In genomic region chr13:44884076-44884729, GRCh38 we compare ENCODE assay signal across 13 cellular contexts.
A peak's percentile ranks its signal among the peaks of the same experiment; 100 is the strongest.
DNase-seq lines count a peak whose midpoint lies in the region; ATAC-seq and TF ChIP-seq lines count a peak whose summit lies in the region.
"Had no signal": no experiment of that assay in that cellular context is flagged by ENCODE, and none has a peak within 500 bp of the region (broad histone marks: within the 10 kb centered on the region; RNA-seq: fewer than 3 reads in every experiment).

No MANE protein-coding gene starts in this region.

- ATAC-seq in GM18867 (IDR thresholded peaks at IDR 0.05; ENCODE audit: unreplicated experiment) = no peak
- no peak for ATAC-seq in HG02973 (IDR thresholded peaks at IDR 0.05; ENCODE audit: unreplicated experiment)
- ATAC-seq: A549, esophagus mucosa had no signal

- in situ Hi-C loops in astrocyte of the spinal cord (cut with HindIII; ENCODE audit: low sequenced_read_pairs) = no loop called here

- H3K4me3 ChIP-seq in AG04449 (ENCODE audit: low read depth, low read length) (no peak overlapping the region), astrocyte of the spinal cord (ENCODE audit: low read depth, low read length) (no peak overlapping the region)
- H3K4me3 ChIP-seq: A549, skin epidermis had no signal

- TF ChIP-seq CTCF in AG04449 (IDR thresholded peaks at IDR 0.05; ENCODE audit: insufficient read depth, low read length, missing control alignments) (no peak), astrocyte of the spinal cord (IDR thresholded peaks at IDR 0.05; ENCODE audit: low read depth, low read length) (no peak)

- CTCF ChIA-PET in AG04449 (lab: Yijun Ruan, JAX) = interaction anchor here (0.9 to 1.7 kb wide), 5 partner anchors 11 to 401 kb away, joined by 3 to 5 read pairs (median 4); no protein-coding TSS in a partner anchor

- DNase-seq in AG04449 (ENCODE audit: low read depth, low spot score) (peak; percentile 38), HT1080 (ENCODE audit: low read depth) (peak; percentile 82), astrocyte of the spinal cord (ENCODE audit: low read depth, low spot score) (peak; percentile 83), hepatic stellate cell (ENCODE audit: low spot score) (peak; percentile 85), NCI-H2227 (lab: John Stamatoyannopoulos, UW; ENCODE audit: unreplicated experiment) (no peak), NCI-H446 treated with DMSO at 0.1 percent for 48 hours (lab: John Stamatoyannopoulos, UW) (no peak)
- DNase-seq: activated naive CD4-positive, alpha-beta T cell; mesendoderm had no signal

- POLR2A ChIA-PET in AG04449 (lab: Yijun Ruan, JAX) = interaction anchor here (0.6 to 1.1 kb wide), 3 partner anchors 34 to 204 kb away, joined by 3 to 4 read pairs (median 4); no protein-coding TSS in a partner anchor

Comparison
In these comparisons a context has a peak if more than half of its experiments do, and no peak if none do; other contexts are left out.
1. DNase-seq: peak in AG04449 (single experiment), HT1080 (single experiment), astrocyte of the spinal cord (single experiment) and hepatic stellate cell (single experiment); none in NCI-H2227 (single experiment) and NCI-H446 treated with DMSO at 0.1 percent for 48 hours (single experiment).